Comparison of ENCODE assay signal across 12 cellular contexts in the genomic region with DNA sequence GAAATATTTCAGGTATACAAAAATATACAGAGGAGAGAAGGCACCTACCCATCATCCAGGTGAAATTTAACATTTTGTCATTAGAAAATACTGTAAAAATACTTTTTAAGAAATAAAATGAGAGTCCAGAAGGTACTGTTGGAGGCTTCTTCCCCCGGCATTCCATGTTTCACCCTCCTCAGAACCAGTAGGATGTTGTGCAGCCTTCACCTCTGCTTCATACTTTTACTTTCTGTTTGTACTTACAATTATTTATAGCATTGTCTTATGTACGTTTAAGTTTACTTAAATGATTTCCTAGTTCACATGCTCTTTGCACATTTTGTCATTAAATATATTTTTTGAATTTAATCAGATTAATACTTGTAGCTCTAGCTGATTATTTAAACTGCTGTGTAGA. TPM values are rescaled to one million over a fixed set of nuclear protein-coding genes. Genes with fewer than 3 reads are reported as not detected.
DNase-seq lines count a peak whose midpoint lies in the region; ATAC-seq and TF ChIP-seq lines count a peak whose summit lies in the region.
"Had no signal": no experiment of that assay in that cellular context is flagged by ENCODE, and none has a peak within 500 bp of the region (broad histone marks: within the 10 kb centered on the region; RNA-seq: fewer than 3 reads in every experiment).

No MANE protein-coding gene starts in this region.

- H3K4me3 ChIP-seq in choroid plexus epithelial cell (ENCODE audit: low read depth, low read length): peak overlapping the region; percentile 41

- H3K27ac Mint-ChIP-seq in activated CD4-positive, alpha-beta T cell treated with anti-CD3 and anti-CD28 coated beads for 36 hours: no peak overlapping the region
- H3K27ac Mint-ChIP-seq in osteocyte (ENCODE audit: unreplicated experiment): no peak overlapping the region

- in situ Hi-C loops in ACHN (cut with HindIII; ENCODE audit: low pct_ligation_motif_present, low pct_unique_long_range_greater_than_20kb, low sequenced_read_pairs): no loop called here

- H3K27me3 Mint-ChIP-seq in activated CD4-positive, alpha-beta T cell treated with anti-CD3 and anti-CD28 coated beads for 36 hours: no peaks in the 10 kb centered on the region
- no peaks in the 10 kb centered on the region for H3K27me3 Mint-ChIP-seq in osteocyte (ENCODE audit: unreplicated experiment)

- peak overlapping the region; percentile 33 for H3K4me3 Mint-ChIP-seq in activated CD4-positive, alpha-beta T cell treated with anti-CD3 and anti-CD28 coated beads for 36 hours
- peak overlapping the region; percentile 38 for H3K4me3 Mint-ChIP-seq in osteocyte (ENCODE audit: unreplicated experiment)

- intact Hi-C loops in activated CD4-positive, alpha-beta T cell treated with anti-CD3 and anti-CD28 coated beads for 36 hours (cut with DNase I, micrococcal nuclease): no loop called here

- H3K36me3 Mint-ChIP-seq in activated CD4-positive, alpha-beta T cell treated with anti-CD3 and anti-CD28 coated beads for 36 hours (ENCODE audit: low read depth): no peaks in the 10 kb centered on the region
- no peaks in the 10 kb centered on the region for H3K36me3 Mint-ChIP-seq in osteocyte (ENCODE audit: unreplicated experiment)

- peaks cover 5% of the 10 kb centered on the region for H3K9me3 Mint-ChIP-seq in activated CD4-positive, alpha-beta T cell treated with anti-CD3 and anti-CD28 coated beads for 36 hours (ENCODE audit: low read depth)
- no peaks in the 10 kb centered on the region for H3K9me3 Mint-ChIP-seq in osteocyte (ENCODE audit: unreplicated experiment)

- no peak for ATAC-seq in activated CD4-positive, alpha-beta T cell treated with anti-CD3 and anti-CD28 coated beads for 36 hours
- no peak for ATAC-seq in HG03521 (IDR thresholded peaks at IDR 0.05; ENCODE audit: unreplicated experiment)

- POLR2A ChIA-PET in activated CD4-positive, alpha-beta T cell treated with anti-CD3 and anti-CD28 coated beads for 36 hours (lab: Charles Lee): no interaction called here

- DNase-seq in activated CD4-positive, alpha-beta T cell treated with anti-CD3 and anti-CD28 coated beads for 36 hours: no peak
- no peak for DNase-seq in activated CD4-positive, alpha-beta T cell treated with anti-CD3 and anti-CD28 coated beads, Interleukin-2, amount 50 U/mL, for 4 hours
- peak; percentile 23 for DNase-seq in HT1080 (ENCODE audit: low read depth)
- peak; percentile 65 for DNase-seq in choroid plexus epithelial cell (ENCODE audit: low read depth)
- no peak for DNase-seq in osteocyte (ENCODE audit: extremely low spot score, unreplicated experiment)
- DNase-seq in ACHN: no peak
- no peak for DNase-seq in dermis blood vessel endothelial cell
- DNase-seq: 8988T; effector CD8-positive, alpha-beta T cell; KG1; Peyer's patch had no signal

- TF ChIP-seq CTCF in choroid plexus epithelial cell (conservative IDR thresholded peaks at IDR 0.05; ENCODE audit: low read depth, low read length) (no peak), osteocyte (IDR thresholded peaks at IDR 0.05) (no peak)

- H3K4me1 Mint-ChIP-seq in activated CD4-positive, alpha-beta T cell treated with anti-CD3 and anti-CD28 coated beads for 36 hours: peaks cover 14% of the 10 kb centered on the region
- H3K4me1 Mint-ChIP-seq in osteocyte (ENCODE audit: unreplicated experiment): peaks cover 7% of the 10 kb centered on the region

- CTCF ChIA-PET in activated CD4-positive, alpha-beta T cell treated with anti-CD3 and anti-CD28 coated beads for 36 hours (lab: Charles Lee): interaction anchor here (1.4 to 1.7 kb wide), 2 partner anchors 17 to 31 kb away, joined by 4 to 5 read pairs; a partner anchor contains a TSS

RNA-seq across cellular contexts. Expression of a gene that starts 30.9 kb away (rescaled TPM):
- under 1 TPM; 0.14 to 0.21 TPM for total RNA-seq in activated CD4-positive, alpha-beta T cell treated with anti-CD3 and anti-CD28 coated beads for 36 hours
- 21.3 and 23.2 TPM in 2 replicates for total RNA-seq in HT1080 (2014; rRNA removed; shearing (Covaris generic))
- 23.6 and 32.6 TPM in 2 replicates for polyA plus RNA-seq in HT1080 (2015; cell fraction: cytosol; rRNA removed)
- 27.9 and 32.1 TPM in 2 replicates for polyA plus RNA-seq in HT1080 (2015; cell fraction: nucleus; rRNA removed)
- total RNA-seq in osteocyte (11.2 and 11.5 TPM in 2 replicates), dermis blood vessel endothelial cell (0.14 and 0.34 TPM in 2 replicates)

Comparison
In these comparisons a context has a peak if more than half of its experiments do, and no peak if none do; other contexts are left out.
1. DNase-seq: peak in HT1080 (single experiment) and choroid plexus epithelial cell (single experiment); none in activated CD4-positive, alpha-beta T cell treated with anti-CD3 and anti-CD28 coated beads for 36 hours (single experiment), activated CD4-positive, alpha-beta T cell treated with anti-CD3 and anti-CD28 coated beads, Interleukin-2, amount 50 U/mL, for 4 hours (0 of 2), osteocyte (single experiment), ACHN (single experiment) and dermis blood vessel endothelial cell (single experiment).